In the genomic region with DNA sequence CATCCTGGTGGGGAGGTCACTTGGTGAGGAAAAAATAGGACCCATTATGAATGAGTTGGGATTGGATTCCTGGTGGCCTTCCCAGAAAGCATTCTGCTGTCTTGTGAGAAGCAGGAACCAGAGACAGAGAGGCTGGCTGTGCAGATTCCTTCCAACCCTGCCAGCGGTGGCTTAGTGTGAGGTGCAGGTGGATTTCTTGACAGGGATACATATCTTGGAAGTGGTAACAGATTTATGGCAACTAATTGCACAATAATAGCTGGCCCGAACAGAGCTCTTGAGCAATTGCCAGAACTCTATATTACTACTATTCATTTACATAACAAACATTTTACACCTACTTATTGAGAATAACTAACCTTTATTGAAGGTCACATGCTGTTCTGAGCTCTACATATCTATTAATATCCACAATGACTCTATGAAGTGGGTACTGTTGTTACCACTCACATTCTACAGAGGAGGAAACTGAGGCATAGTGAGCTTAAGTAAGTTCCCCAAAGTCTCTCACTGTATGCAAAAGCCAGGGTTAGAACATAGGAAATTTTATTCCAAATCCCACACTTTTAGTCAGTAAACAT, we compare ENCODE assay signal across 22 cellular contexts.
DNase-seq lines count a peak whose midpoint lies in the region; ATAC-seq and TF ChIP-seq lines count a peak whose summit lies in the region.
"Had no signal": no experiment of that assay in that cellular context is flagged by ENCODE, and none has a peak within 500 bp of the region (broad histone marks: within the 10 kb centered on the region; RNA-seq: fewer than 3 reads in every experiment).

No MANE protein-coding gene starts in this region.

- H3K4me3 Mint-ChIP-seq in activated T-cell treated with anti-CD3 and anti-CD28 coated beads, Interleukin-2, amount 50 U/mL, for 4 hours = no peak overlapping the region
- H3K4me3 Mint-ChIP-seq in activated T-helper 2 cell treated with anti-CD3 and anti-CD28 coated beads, Interferon-gamma antibody, Interleukin-2, Interleukin-4, amounts not matched to agents 10 μg/mL and 5 μg/mL and 100 μg/mL, durations not matched to agents 14 hours and 24 hours and 36 hours (ENCODE audit: low read depth) = no peak overlapping the region
- H3K4me3 Mint-ChIP-seq: activated T-cell treated with anti-CD3 and anti-CD28 coated beads, Interleukin-2, amount 50 U/mL, for 72 hours; natural killer cell treated with Interleukin-12 subunit alpha and Interleukin-12 subunit beta and Interleukin-15 and Interleukin-18, amount 100 ng/mL, for 72 hours; T-helper 1 cell treated with Interleukin-12 subunit alpha and Interleukin-12 subunit beta and Interleukin-4 antibody, amounts not matched to agents 30 μg/mL and 1 μg/mL, for 36 hours had no signal

- H3K36me3 Mint-ChIP-seq in activated T-cell treated with anti-CD3 and anti-CD28 coated beads, Interleukin-2, amount 50 U/mL, for 4 hours (ENCODE audit: insufficient read depth) = no peaks in the 10 kb centered on the region
- no peaks in the 10 kb centered on the region for H3K36me3 Mint-ChIP-seq in activated T-helper 2 cell treated with anti-CD3 and anti-CD28 coated beads, Interferon-gamma antibody, Interleukin-2, Interleukin-4, amounts not matched to agents 10 μg/mL and 5 μg/mL and 100 μg/mL, durations not matched to agents 14 hours and 24 hours and 36 hours (ENCODE audit: low read depth)
- H3K36me3 Mint-ChIP-seq: natural killer cell treated with Interleukin-12 subunit alpha and Interleukin-12 subunit beta and Interleukin-15 and Interleukin-18, amount 100 ng/mL, for 72 hours had no signal

- H3K4me1 ChIP-seq in left lung (peaks cover 6 to 12% of the 10 kb centered on the region in 2 donors), vagina (no peaks in the 10 kb centered on the region)
- H3K4me1 ChIP-seq: BLaER1, SJCRH30 had no signal

- H3K27ac ChIP-seq in left lung (no peak overlapping the region), vagina (no peak overlapping the region)
- H3K27ac ChIP-seq: BLaER1, parathyroid adenoma, SJCRH30 had no signal

- peak; percentile 69 for ATAC-seq in left lung
- ATAC-seq in activated T-cell treated with anti-CD3 and anti-CD28 coated beads, Interleukin-2, amount 50 U/mL, for 4 hours = no peak
- ATAC-seq: activated T-cell treated with anti-CD3 and anti-CD28 coated beads, Interleukin-2, amount 50 U/mL, for 72 hours; natural killer cell treated with Interleukin-12 subunit alpha and Interleukin-12 subunit beta and Interleukin-15 and Interleukin-18, amount 100 ng/mL, for 72 hours had no signal

- TF ChIP-seq POLR2A in vagina (IDR thresholded peaks at IDR 0.05) = no peak

- no peaks in the 10 kb centered on the region for H3K9me3 ChIP-seq in left lung
- H3K9me3 ChIP-seq in vagina = no peaks in the 10 kb centered on the region
- H3K9me3 ChIP-seq: BLaER1, Caco-2, SJCRH30 had no signal

- no peaks in the 10 kb centered on the region for H3K36me3 ChIP-seq in left lung
- H3K36me3 ChIP-seq in vagina = no peaks in the 10 kb centered on the region
- H3K36me3 ChIP-seq: BLaER1, SJCRH30 had no signal

- no peaks in the 10 kb centered on the region for H3K9me3 Mint-ChIP-seq in activated T-cell treated with anti-CD3 and anti-CD28 coated beads, Interleukin-2, amount 50 U/mL, for 4 hours
- H3K9me3 Mint-ChIP-seq in activated T-helper 2 cell treated with anti-CD3 and anti-CD28 coated beads, Interferon-gamma antibody, Interleukin-2, Interleukin-4, amounts not matched to agents 10 μg/mL and 5 μg/mL and 100 μg/mL, durations not matched to agents 14 hours and 24 hours and 36 hours = no peaks in the 10 kb centered on the region
- H3K9me3 Mint-ChIP-seq: activated T-cell treated with anti-CD3 and anti-CD28 coated beads, Interleukin-2, amount 50 U/mL, for 72 hours; natural killer cell treated with Interleukin-12 subunit alpha and Interleukin-12 subunit beta and Interleukin-15 and Interleukin-18, amount 100 ng/mL, for 72 hours had no signal

- H3K27ac Mint-ChIP-seq in activated T-helper 2 cell treated with anti-CD3 and anti-CD28 coated beads, Interferon-gamma antibody, Interleukin-2, Interleukin-4, amounts not matched to agents 10 μg/mL and 5 μg/mL and 100 μg/mL, durations not matched to agents 14 hours and 24 hours and 36 hours = no peak overlapping the region
- H3K27ac Mint-ChIP-seq: activated T-cell treated with anti-CD3 and anti-CD28 coated beads, Interleukin-2, amount 50 U/mL, for 72 hours; natural killer cell treated with Interleukin-12 subunit alpha and Interleukin-12 subunit beta and Interleukin-15 and Interleukin-18, amount 100 ng/mL, for 72 hours; T-helper 1 cell treated with Interleukin-12 subunit alpha and Interleukin-12 subunit beta and Interleukin-4 antibody, amounts not matched to agents 30 μg/mL and 1 μg/mL, for 36 hours had no signal

- intact Hi-C loops in left lung (cut with DNase I) (no loop called here), vagina (cut with DNase I) (no loop called here)
- intact Hi-C loops in activated T-helper 2 cell treated with anti-CD3 and anti-CD28 coated beads, Interferon-gamma antibody, Interleukin-2, Interleukin-4, amounts not matched to agents 10 μg/mL and 5 μg/mL and 100 μg/mL, durations not matched to agents 14 hours and 24 hours and 36 hours (cut with micrococcal nuclease) = loop anchor here (2.0 to 5.0 kb wide), 4 partner anchors 33 to 235 kb away; no protein-coding TSS in a partner anchor

- DNase-seq in HT-29 (ENCODE audit: low spot score) (peak; percentile 47), NCI-H2081 (lab: John Stamatoyannopoulos, UW) (peak; percentile 55 to 83), epithelial cell of esophagus (ENCODE audit: low read depth) (peak; percentile 58), left lung (no peak), vagina (ENCODE audit: extremely low spot score in 2 of 2) (no peak), NOMO-1 treated with DMSO at 0.1 percent for 48 hours (lab: John Stamatoyannopoulos, UW; ENCODE audit: unreplicated experiment) (no peak)
- DNase-seq in activated T-cell treated with anti-CD3 and anti-CD28 coated beads, Interleukin-2, amount 50 U/mL, for 4 hours = no peak
- DNase-seq in activated T-helper 2 cell treated with anti-CD3 and anti-CD28 coated beads, Interferon-gamma antibody, Interleukin-2, Interleukin-4, amounts not matched to agents 10 μg/mL and 5 μg/mL and 100 μg/mL, durations not matched to agents 14 hours and 24 hours and 36 hours (ENCODE audit: low spot score) = no peak
- DNase-seq: ACHN; activated CD4-positive, alpha-beta T cell treated with anti-CD3 and anti-CD28 coated beads for 4 hours; activated naive CD4-positive, alpha-beta T cell treated with anti-CD3 and anti-CD28 coated beads, Interleukin-2, amount 50 U/mL, for 16 hours; activated T-cell treated with anti-CD3 and anti-CD28 coated beads, Interleukin-2, amount 50 U/mL, for 72 hours; aorta; Caco-2; head of caudate nucleus; KBM-7; OCI-M1; SJCRH30 had no signal

- H3K4me3 ChIP-seq in epithelial cell of esophagus (ENCODE audit: low read length) (no peak overlapping the region), left lung (no peak overlapping the region), vagina (no peak overlapping the region)
- H3K4me3 ChIP-seq: BLaER1, SJCRH30 had no signal

- H3K27me3 Mint-ChIP-seq in activated T-cell treated with anti-CD3 and anti-CD28 coated beads, Interleukin-2, amount 50 U/mL, for 4 hours (ENCODE audit: low read depth) = no peaks in the 10 kb centered on the region
- peaks cover 64% of the 10 kb centered on the region for H3K27me3 Mint-ChIP-seq in activated T-helper 2 cell treated with anti-CD3 and anti-CD28 coated beads, Interferon-gamma antibody, Interleukin-2, Interleukin-4, amounts not matched to agents 10 μg/mL and 5 μg/mL and 100 μg/mL, durations not matched to agents 14 hours and 24 hours and 36 hours (ENCODE audit: low read depth)

- TF ChIP-seq CTCF in epithelial cell of esophagus (IDR thresholded peaks at IDR 0.05; ENCODE audit: insufficient read depth, low read depth, low read length, missing control alignments) (no peak), left lung (IDR thresholded peaks at IDR 0.05) (no peak), vagina (IDR thresholded peaks at IDR 0.05) (no peak)

- H3K27me3 ChIP-seq in left lung (no peaks in the 10 kb centered on the region), vagina (no peaks in the 10 kb centered on the region)
- H3K27me3 ChIP-seq: BLaER1, SJCRH30 had no signal

- peaks cover 20% of the 10 kb centered on the region for H3K4me1 Mint-ChIP-seq in activated T-cell treated with anti-CD3 and anti-CD28 coated beads, Interleukin-2, amount 50 U/mL, for 4 hours (ENCODE audit: low read depth)
- H3K4me1 Mint-ChIP-seq in activated T-helper 2 cell treated with anti-CD3 and anti-CD28 coated beads, Interferon-gamma antibody, Interleukin-2, Interleukin-4, amounts not matched to agents 10 μg/mL and 5 μg/mL and 100 μg/mL, durations not matched to agents 14 hours and 24 hours and 36 hours (ENCODE audit: low read depth) = peaks cover 32% of the 10 kb centered on the region

Comparison
In these comparisons a context has a peak if more than half of its experiments do, and no peak if none do; other contexts are left out.
1. DNase-seq: peak in HT-29 (single experiment), NCI-H2081 (2 of 2) and epithelial cell of esophagus (single experiment); none in left lung (0 of 2), activated T-cell treated with anti-CD3 and anti-CD28 coated beads, Interleukin-2, amount 50 U/mL, for 4 hours (single experiment), vagina (0 of 2), activated T-helper 2 cell treated with anti-CD3 and anti-CD28 coated beads, Interferon-gamma antibody, Interleukin-2, Interleukin-4, amounts not matched to agents 10 μg/mL and 5 μg/mL and 100 μg/mL, durations not matched to agents 14 hours and 24 hours and 36 hours (single experiment) and NOMO-1 treated with DMSO at 0.1 percent for 48 hours (single experiment).